Comparison of ENCODE assay signal across 1 cellular context in genomic region chr17:37429442-37429841, GRCh38.
TF ChIP-seq lines count a peak whose summit lies in the region.

No MANE protein-coding gene starts in this region.

TF ChIP-seq in GM12878, 131 proteins besides CTCF, POLR2A, EP300 and RAD21:
- TF ChIP-seq MAX (IDR thresholded peaks at IDR 0.05; ENCODE audit: low read depth, low read length) (no peak), HDAC2 (IDR thresholded peaks at IDR 0.05) (no peak), MYB (IDR thresholded peaks at IDR 0.05; ENCODE audit: borderline replicate concordance, low read depth, low read length) (no peak), NKRF (conservative IDR thresholded peaks at IDR 0.05) (no peak), BCL3 (IDR thresholded peaks at IDR 0.05; ENCODE audit: borderline replicate concordance, insufficient read depth, low read depth, low read length, poor library complexity, severe bottlenecking) (no peak), NR2C2 (IDR thresholded peaks at IDR 0.05; ENCODE audit: borderline replicate concordance, control insufficient read depth, insufficient read length, low read depth) (no peak), SPI1 (IDR thresholded peaks at IDR 0.05; ENCODE audit: borderline replicate concordance, insufficient read depth, low read depth, low read length) (no peak), MYC (IDR thresholded peaks at IDR 0.05; ENCODE audit: insufficient read depth, insufficient read length, insufficient replicate concordance, low read length, severe bottlenecking) (no peak), USF1 (IDR thresholded peaks at IDR 0.05; ENCODE audit: borderline replicate concordance, extremely low read length, insufficient read depth, low read depth, low read length) (no peak), ZNF384 (IDR thresholded peaks at IDR 0.05; ENCODE audit: borderline replicate concordance, low read depth, low read length) (no peak), JUNB (IDR thresholded peaks at IDR 0.05) (no peak), CHD2 (IDR thresholded peaks at IDR 0.05; ENCODE audit: borderline replicate concordance, low read depth, low read length) (no peak), CEBPZ (IDR thresholded peaks at IDR 0.05; ENCODE audit: low read depth, low read length) (no peak), MTA3 (IDR thresholded peaks at IDR 0.05; ENCODE audit: borderline replicate concordance, low read length) (no peak), TCF3 (IDR thresholded peaks at IDR 0.05; ENCODE audit: borderline replicate concordance, insufficient read depth, low read depth, low read length) (no peak), ZNF622 (IDR thresholded peaks at IDR 0.05) (no peak)
